In genomic region chr6:169785566-169785965, GRCh38 we compare ENCODE assay signal across 19 cellular contexts. TPM values are rescaled to one million over a fixed set of nuclear protein-coding genes. Genes with fewer than 3 reads are reported as not detected.
DNase-seq lines count a peak whose midpoint lies in the region; ATAC-seq lines count a peak whose summit lies in the region.
"Had no signal": no experiment of that assay in that cellular context is flagged by ENCODE, and none has a peak within 500 bp of the region (broad histone marks: within the 10 kb centered on the region; RNA-seq: fewer than 3 reads in every experiment).

No MANE protein-coding gene starts in this region.

- no peak overlapping the region for H3K27ac ChIP-seq in caudate nucleus (ENCODE audit: low read depth, low read length)
- H3K27ac ChIP-seq: 22Rv1, BLaER1, C4-2B had no signal

- peaks cover 10% of the 10 kb centered on the region for H3K36me3 Mint-ChIP-seq in activated CD8-positive, alpha-beta memory T cell treated with anti-CD3 and anti-CD28 coated beads, Interleukin-2, amount 10 ng/mL, durations not matched to agents 7 days and 5 days

- no peaks in the 10 kb centered on the region for H3K9me3 Mint-ChIP-seq in activated CD8-positive, alpha-beta memory T cell treated with anti-CD3 and anti-CD28 coated beads, Interleukin-2, amount 10 ng/mL, durations not matched to agents 7 days and 5 days (ENCODE audit: low read depth)
- H3K9me3 Mint-ChIP-seq: CD4-positive, CD25-positive, alpha-beta regulatory T cell; GM23338; HFFc6 had no signal

- H3K4me3 Mint-ChIP-seq in activated CD8-positive, alpha-beta memory T cell treated with anti-CD3 and anti-CD28 coated beads, Interleukin-2, amount 10 ng/mL, durations not matched to agents 7 days and 5 days, result no peak overlapping the region
- H3K4me3 Mint-ChIP-seq: B cell; CD8-positive, alpha-beta T cell; GM23338; HFFc6 had no signal

- no peak for ATAC-seq in activated CD8-positive, alpha-beta memory T cell treated with anti-CD3 and anti-CD28 coated beads, Interleukin-2, amount 10 ng/mL, durations not matched to agents 7 days and 5 days
- ATAC-seq: CD8-positive, alpha-beta T cell; GM12878; GM23338 had no signal

- CTCF ChIA-PET in activated CD8-positive, alpha-beta memory T cell treated with anti-CD3 and anti-CD28 coated beads, Interleukin-2, amount 10 ng/mL, durations not matched to agents 7 days and 5 days (lab: Charles Lee), result no interaction called here

- peaks cover 10% of the 10 kb centered on the region for H3K4me1 Mint-ChIP-seq in activated CD8-positive, alpha-beta memory T cell treated with anti-CD3 and anti-CD28 coated beads, Interleukin-2, amount 10 ng/mL, durations not matched to agents 7 days and 5 days

- peaks cover 9% of the 10 kb centered on the region for H3K27me3 Mint-ChIP-seq in activated CD8-positive, alpha-beta memory T cell treated with anti-CD3 and anti-CD28 coated beads, Interleukin-2, amount 10 ng/mL, durations not matched to agents 7 days and 5 days
- H3K27me3 Mint-ChIP-seq: CD4-positive, CD25-positive, alpha-beta regulatory T cell had no signal

- DNase-seq in activated CD8-positive, alpha-beta memory T cell treated with anti-CD3 and anti-CD28 coated beads, Interleukin-2, amount 50 U/mL, for 48 hours, result peak; percentile 40
- no peak for DNase-seq in activated CD8-positive, alpha-beta memory T cell treated with anti-CD3 and anti-CD28 coated beads, Interleukin-2, amount 10 ng/mL, durations not matched to agents 7 days and 5 days
- DNase-seq in ecto neural progenitor cell (ENCODE audit: low spot score) (peak; percentile 27), mesenteric fat pad (ENCODE audit: low spot score) (peak; percentile 57), hepatic stellate cell (ENCODE audit: low spot score) (no peak), caudate nucleus (lab: John Stamatoyannopoulos, UW) (no peak), NCI-H2196 treated with DMSO at 0.1 percent for 48 hours (lab: John Stamatoyannopoulos, UW; ENCODE audit: unreplicated experiment) (no peak)
- DNase-seq: Caco-2; CD4-positive, CD25-positive, alpha-beta regulatory T cell; DMS153; DND-41; HFFc6 had no signal

- H3K27ac Mint-ChIP-seq in activated CD8-positive, alpha-beta memory T cell treated with anti-CD3 and anti-CD28 coated beads, Interleukin-2, amount 10 ng/mL, durations not matched to agents 7 days and 5 days, result no peak overlapping the region
- H3K27ac Mint-ChIP-seq: B cell; CD8-positive, alpha-beta T cell; GM23338; HFFc6 had no signal

RNA-seq across cellular contexts. Expression of gene ERMARD, which starts 34.1 kb away (rescaled TPM):
- total RNA-seq in activated CD8-positive, alpha-beta memory T cell treated with anti-CD3 and anti-CD28 coated beads, Interleukin-2, amount 10 ng/mL, durations not matched to agents 7 days and 5 days, result 10 to 100 TPM; 29.3 to 36.7 TPM
- total RNA-seq in mesenteric fat pad, result 19.8 TPM

RNA-seq across cellular contexts. Expression of gene DYNLT2, which starts 34.2 kb away (rescaled TPM):
- total RNA-seq in activated CD8-positive, alpha-beta memory T cell treated with anti-CD3 and anti-CD28 coated beads, Interleukin-2, amount 10 ng/mL, durations not matched to agents 7 days and 5 days, result 1 to 10 TPM; 2.0 to 3.3 TPM
- total RNA-seq in mesenteric fat pad, result 0.71 TPM

Comparison
In these comparisons a context has a peak if more than half of its experiments do, and no peak if none do; other contexts are left out.
1. DNase-seq: peak in activated CD8-positive, alpha-beta memory T cell treated with anti-CD3 and anti-CD28 coated beads, Interleukin-2, amount 50 U/mL, for 48 hours (single experiment), ecto neural progenitor cell (single experiment) and mesenteric fat pad (single experiment); none in activated CD8-positive, alpha-beta memory T cell treated with anti-CD3 and anti-CD28 coated beads, Interleukin-2, amount 10 ng/mL, durations not matched to agents 7 days and 5 days (single experiment), hepatic stellate cell (single experiment), caudate nucleus (0 of 61) and NCI-H2196 treated with DMSO at 0.1 percent for 48 hours (single experiment).